In genomic region chr9:117679425-117679824, GRCh38 we compare ENCODE assay signal across 1 cellular context.
TF ChIP-seq lines count a peak whose summit lies in the region.

No MANE protein-coding gene starts in this region.

TF ChIP-seq in GM23338, 12 proteins besides CTCF, POLR2A, EP300 and RAD21:
- TF ChIP-seq, protein P1, sequence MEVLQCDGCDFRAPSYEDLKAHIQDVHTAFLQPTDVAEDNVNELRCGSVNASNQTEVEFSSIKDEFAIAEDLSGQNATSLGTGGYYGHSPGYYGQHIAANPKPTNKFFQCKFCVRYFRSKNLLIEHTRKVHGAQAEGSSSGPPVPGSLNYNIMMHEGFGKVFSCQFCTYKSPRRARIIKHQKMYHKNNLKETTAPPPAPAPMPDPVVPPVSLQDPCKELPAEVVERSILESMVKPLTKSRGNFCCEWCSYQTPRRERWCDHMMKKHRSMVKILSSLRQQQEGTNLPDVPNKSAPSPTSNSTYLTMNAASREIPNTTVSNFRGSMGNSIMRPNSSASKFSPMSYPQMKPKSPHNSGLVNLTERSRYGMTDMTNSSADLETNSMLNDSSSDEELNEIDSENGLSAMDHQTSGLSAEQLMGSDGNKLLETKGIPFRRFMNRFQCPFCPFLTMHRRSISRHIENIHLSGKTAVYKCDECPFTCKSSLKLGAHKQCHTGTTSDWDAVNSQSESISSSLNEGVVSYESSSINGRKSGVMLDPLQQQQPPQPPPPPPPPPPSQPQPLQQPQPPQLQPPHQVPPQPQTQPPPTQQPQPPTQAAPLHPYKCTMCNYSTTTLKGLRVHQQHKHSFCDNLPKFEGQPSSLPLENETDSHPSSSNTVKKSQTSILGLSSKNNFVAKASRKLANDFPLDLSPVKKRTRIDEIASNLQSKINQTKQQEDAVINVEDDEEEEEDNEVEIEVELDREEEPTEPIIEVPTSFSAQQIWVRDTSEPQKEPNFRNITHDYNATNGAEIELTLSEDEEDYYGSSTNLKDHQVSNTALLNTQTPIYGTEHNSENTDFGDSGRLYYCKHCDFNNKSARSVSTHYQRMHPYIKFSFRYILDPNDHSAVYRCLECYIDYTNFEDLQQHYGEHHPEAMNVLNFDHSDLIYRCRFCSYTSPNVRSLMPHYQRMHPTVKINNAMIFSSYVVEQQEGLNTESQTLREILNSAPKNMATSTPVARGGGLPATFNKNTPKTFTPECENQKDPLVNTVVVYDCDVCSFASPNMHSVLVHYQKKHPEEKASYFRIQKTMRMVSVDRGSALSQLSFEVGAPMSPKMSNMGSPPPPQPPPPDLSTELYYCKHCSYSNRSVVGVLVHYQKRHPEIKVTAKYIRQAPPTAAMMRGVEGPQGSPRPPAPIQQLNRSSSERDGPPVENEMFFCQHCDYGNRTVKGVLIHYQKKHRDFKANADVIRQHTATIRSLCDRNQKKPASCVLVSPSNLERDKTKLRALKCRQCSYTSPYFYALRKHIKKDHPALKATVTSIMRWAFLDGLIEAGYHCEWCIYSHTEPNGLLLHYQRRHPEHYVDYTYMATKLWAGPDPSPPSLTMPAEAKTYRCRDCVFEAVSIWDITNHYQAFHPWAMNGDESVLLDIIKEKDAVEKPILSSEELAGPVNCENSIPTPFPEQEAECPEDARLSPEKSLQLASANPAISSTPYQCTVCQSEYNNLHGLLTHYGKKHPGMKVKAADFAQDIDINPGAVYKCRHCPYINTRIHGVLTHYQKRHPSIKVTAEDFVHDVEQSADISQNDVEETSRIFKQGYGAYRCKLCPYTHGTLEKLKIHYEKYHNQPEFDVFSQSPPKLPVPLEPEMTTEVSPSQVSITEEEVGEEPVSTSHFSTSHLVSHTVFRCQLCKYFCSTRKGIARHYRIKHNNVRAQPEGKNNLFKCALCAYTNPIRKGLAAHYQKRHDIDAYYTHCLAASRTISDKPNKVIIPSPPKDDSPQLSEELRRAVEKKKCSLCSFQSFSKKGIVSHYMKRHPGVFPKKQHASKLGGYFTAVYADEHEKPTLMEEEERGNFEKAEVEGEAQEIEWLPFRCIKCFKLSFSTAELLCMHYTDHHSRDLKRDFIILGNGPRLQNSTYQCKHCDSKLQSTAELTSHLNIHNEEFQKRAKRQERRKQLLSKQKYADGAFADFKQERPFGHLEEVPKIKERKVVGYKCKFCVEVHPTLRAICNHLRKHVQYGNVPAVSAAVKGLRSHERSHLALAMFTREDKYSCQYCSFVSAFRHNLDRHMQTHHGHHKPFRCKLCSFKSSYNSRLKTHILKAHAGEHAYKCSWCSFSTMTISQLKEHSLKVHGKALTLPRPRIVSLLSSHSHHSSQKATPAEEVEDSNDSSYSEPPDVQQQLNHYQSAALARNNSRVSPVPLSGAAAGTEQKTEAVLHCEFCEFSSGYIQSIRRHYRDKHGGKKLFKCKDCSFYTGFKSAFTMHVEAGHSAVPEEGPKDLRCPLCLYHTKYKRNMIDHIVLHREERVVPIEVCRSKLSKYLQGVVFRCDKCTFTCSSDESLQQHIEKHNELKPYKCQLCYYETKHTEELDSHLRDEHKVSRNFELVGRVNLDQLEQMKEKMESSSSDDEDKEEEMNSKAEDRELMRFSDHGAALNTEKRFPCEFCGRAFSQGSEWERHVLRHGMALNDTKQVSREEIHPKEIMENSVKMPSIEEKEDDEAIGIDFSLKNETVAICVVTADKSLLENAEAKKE (CRISPR knock-in tag; IDR thresholded peaks at IDR 0.05) = no peak
- TF ChIP-seq, protein P2, sequence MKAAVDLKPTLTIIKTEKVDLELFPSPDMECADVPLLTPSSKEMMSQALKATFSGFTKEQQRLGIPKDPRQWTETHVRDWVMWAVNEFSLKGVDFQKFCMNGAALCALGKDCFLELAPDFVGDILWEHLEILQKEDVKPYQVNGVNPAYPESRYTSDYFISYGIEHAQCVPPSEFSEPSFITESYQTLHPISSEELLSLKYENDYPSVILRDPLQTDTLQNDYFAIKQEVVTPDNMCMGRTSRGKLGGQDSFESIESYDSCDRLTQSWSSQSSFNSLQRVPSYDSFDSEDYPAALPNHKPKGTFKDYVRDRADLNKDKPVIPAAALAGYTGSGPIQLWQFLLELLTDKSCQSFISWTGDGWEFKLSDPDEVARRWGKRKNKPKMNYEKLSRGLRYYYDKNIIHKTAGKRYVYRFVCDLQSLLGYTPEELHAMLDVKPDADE (IDR thresholded peaks at IDR 0.05) = no peak
- TF ChIP-seq CREB1 (CRISPR knock-in tag; IDR thresholded peaks at IDR 0.05; ENCODE audit: low read depth) = no peak
TF ChIP-seq in GM23338: peak in this region for 0.
